In the genomic region with DNA sequence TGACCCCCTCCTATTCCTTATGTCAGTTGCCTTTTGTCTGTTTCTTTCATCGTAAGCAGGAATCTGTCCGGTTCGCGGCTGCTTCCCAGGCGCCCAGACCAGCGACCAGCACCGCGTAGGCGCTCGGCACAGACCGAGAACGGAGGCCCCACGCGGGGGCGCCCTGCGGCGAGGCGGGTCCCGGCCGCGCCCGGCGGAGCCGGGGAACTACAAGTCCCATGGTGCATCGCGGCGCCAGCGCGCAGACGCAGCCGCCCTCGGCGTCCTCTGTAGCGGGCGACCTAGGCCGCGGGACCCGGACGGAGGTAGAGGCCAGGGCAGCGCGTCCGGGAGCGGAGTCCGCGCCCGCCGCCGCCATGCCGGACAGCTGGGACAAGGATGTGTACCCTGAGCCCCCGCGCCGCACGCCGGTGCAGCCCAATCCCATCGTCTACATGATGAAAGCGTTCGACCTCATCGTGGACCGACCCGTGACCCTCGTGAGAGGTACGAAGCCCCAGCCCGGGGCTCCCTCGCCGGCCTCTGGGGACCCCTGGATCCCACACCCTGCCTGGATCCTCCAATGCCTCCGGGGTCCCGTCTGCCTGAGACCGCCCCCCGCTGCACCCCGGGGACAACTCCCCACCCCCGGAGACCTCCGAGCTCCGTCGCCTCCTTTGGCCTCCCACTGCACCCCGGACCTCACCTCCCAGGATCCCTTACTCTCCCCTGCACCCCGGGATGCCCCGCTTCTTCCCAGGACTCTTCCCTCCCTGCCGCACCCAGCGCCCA, we compare ENCODE assay signal across 8 cellular contexts. TPM values are rescaled to one million over a fixed set of nuclear protein-coding genes. Genes with fewer than 3 reads are reported as not detected.
A peak's percentile ranks its signal among the peaks of the same experiment; 100 is the strongest.
DNase-seq lines count a peak whose midpoint lies in the region; ATAC-seq and TF ChIP-seq lines count a peak whose summit lies in the region.

A gene (plus strand): TSS at position 270 of the 771 bp plus-strand sequence. CDS start 87 bp downstream, at position 357.

- peak; percentile 69 for ATAC-seq in GM19372 (IDR thresholded peaks at IDR 0.05; ENCODE audit: low read depth, unreplicated experiment)
- ATAC-seq in HG03571 (IDR thresholded peaks at IDR 0.05; ENCODE audit: unreplicated experiment) = peak; percentile 48

- H3K4me1 ChIP-seq in CD4-positive, alpha-beta memory T cell (ENCODE audit: insufficient read depth, low read length) = peaks cover 47% of the 10 kb centered on the region
- H3K4me1 ChIP-seq in endodermal cell (ENCODE audit: control insufficient read depth, insufficient read depth, low read length) = no peaks in the 10 kb centered on the region

- H3K27me3 ChIP-seq in CD4-positive, alpha-beta memory T cell (ENCODE audit: insufficient read depth, low read length) = no peaks in the 10 kb centered on the region
- no peaks in the 10 kb centered on the region for H3K27me3 ChIP-seq in endodermal cell (ENCODE audit: control insufficient read depth, insufficient read depth, low read length, poor library complexity, severe bottlenecking)

- peak within 1 kb of the TSS; percentile 88 to 94 (median 92) for H3K4me3 Mint-ChIP-seq in CD4-positive, alpha-beta memory T cell
- peak within 1 kb of the TSS; percentile 92 for H3K4me3 Mint-ChIP-seq in endodermal cell
- peak within 1 kb of the TSS; percentile 94 for H3K4me3 Mint-ChIP-seq in mesothelial cell of epicardium

- H3K27ac Mint-ChIP-seq in CD4-positive, alpha-beta memory T cell = peak within 1 kb of the TSS; percentile 86 to 99 (median 95)
- peak within 1 kb of the TSS; percentile 84 for H3K27ac Mint-ChIP-seq in endodermal cell
- H3K27ac Mint-ChIP-seq in mesothelial cell of epicardium = peak within 1 kb of the TSS; percentile 92

- H3K36me3 ChIP-seq in CD4-positive, alpha-beta memory T cell (ENCODE audit: insufficient read depth, low read length) = peaks cover 18% of the 10 kb centered on the region
- peaks cover 24% of the 10 kb centered on the region for H3K36me3 ChIP-seq in endodermal cell (ENCODE audit: control insufficient read depth, insufficient read depth, low read length)

- CTCF ChIA-PET in CD4-positive, alpha-beta memory T cell (lab: Charles Lee; ENCODE audit: partially characterized antibody) = interaction anchor here (2.6 to 3.3 kb wide), 2 partner anchors 12 to 181 kb away, joined by 10 to 18 read pairs; a partner anchor contains a TSS

- peak; percentile 84 to 90 (median 87) for DNase-seq in CD4-positive, alpha-beta memory T cell
- DNase-seq in NOMO-1 (lab: John Stamatoyannopoulos, UW; ENCODE audit: unreplicated experiment in 2 of 2) = peak; percentile 81 to 92
- peak; percentile 76 to 81 (median 81) for DNase-seq in activated CD8-positive, alpha-beta memory T cell treated with anti-CD3 and anti-CD28 coated beads for 48 hours (ENCODE audit: low read depth in 2 of 3, low spot score in 2 of 3)
- peak; percentile 95 for DNase-seq in endodermal cell
- peak; percentile 87 to 94 for DNase-seq in mesothelial cell of epicardium (ENCODE audit: low spot score in 2 of 2, unreplicated experiment in 2 of 2)
- DNase-seq in stimulated activated CD8-positive, alpha-beta memory T cell treated with anti-CD3 and anti-CD28 coated beads, Interleukin-2, amount 100 ng/mL, for 1 hour (ENCODE audit: low read depth in 2 of 2) = peak; percentile 86 to 88

- peak within 1 kb of the TSS; percentile 79 for H3K9ac ChIP-seq in endodermal cell (ENCODE audit: extremely low read depth, low read length, poor library complexity, severe bottlenecking)

- intact Hi-C loops in CD4-positive, alpha-beta memory T cell (cut with micrococcal nuclease) = loop anchor here (1.0 to 2.0 kb wide), 6 partner anchors 12 to 194 kb away; a partner anchor contains a TSS

- H3K27ac ChIP-seq in CD4-positive, alpha-beta memory T cell (ENCODE audit: low read depth, low read length) = peak within 1 kb of the TSS; percentile 78
- no peak within 1 kb of the TSS for H3K27ac ChIP-seq in endodermal cell (ENCODE audit: low read depth, low read length)

- 1% methylated on average over 32 to 79 of the region's 79 CpGs for WGBS in endodermal cell (ENCODE audit: insufficient coverage in 1 of 2, insufficient read length in 1 of 2), 2 experiments

- peaks cover 26 to 53% (median 40%) of the 10 kb centered on the region in 4 donors for H3K4me1 Mint-ChIP-seq in CD4-positive, alpha-beta memory T cell
- peaks cover 30% of the 10 kb centered on the region for H3K4me1 Mint-ChIP-seq in endodermal cell
- peaks cover 29% of the 10 kb centered on the region for H3K4me1 Mint-ChIP-seq in mesothelial cell of epicardium

- H3K36me3 Mint-ChIP-seq in CD4-positive, alpha-beta memory T cell = peaks cover 21 to 38% of the 10 kb centered on the region in 2 donors
- peaks cover 33% of the 10 kb centered on the region for H3K36me3 Mint-ChIP-seq in endodermal cell (ENCODE audit: low read depth)
- peaks cover 6% of the 10 kb centered on the region for H3K36me3 Mint-ChIP-seq in mesothelial cell of epicardium

- H3K9me3 ChIP-seq in CD4-positive, alpha-beta memory T cell (ENCODE audit: control insufficient read depth in 1 of 2, low read length in 2 of 2) = no peaks in the 10 kb centered on the region
- no peaks in the 10 kb centered on the region for H3K9me3 ChIP-seq in endodermal cell (ENCODE audit: control insufficient read depth, low read length)

- H3K27me3 Mint-ChIP-seq in CD4-positive, alpha-beta memory T cell = no peaks in the 10 kb centered on the region
- peaks cover 23% of the 10 kb centered on the region for H3K27me3 Mint-ChIP-seq in endodermal cell (ENCODE audit: insufficient read depth)
- H3K27me3 Mint-ChIP-seq in mesothelial cell of epicardium (ENCODE audit: low read depth) = no peaks in the 10 kb centered on the region

- H3K4me3 ChIP-seq in CD4-positive, alpha-beta memory T cell (ENCODE audit: low read length in 2 of 2) = peak within 1 kb of the TSS; percentile 69 to 89
- peak within 1 kb of the TSS; percentile 85 for H3K4me3 ChIP-seq in endodermal cell (ENCODE audit: low read length)

- TF ChIP-seq CTCF in endodermal cell (conservative IDR thresholded peaks at IDR 0.05) (peak; percentile 62), mesothelial cell of epicardium (IDR thresholded peaks at IDR 0.05; ENCODE audit: unreplicated experiment) (no peak)

- POLR2A ChIA-PET in CD4-positive, alpha-beta memory T cell (lab: Charles Lee; ENCODE audit: partially characterized antibody) = interaction anchor here (1.0 to 9.4 kb wide), 8 partner anchors 11 to 555 kb away, joined by 3 to 99 read pairs (median 14); a partner anchor contains a TSS

- peaks cover 0 to 4% (median 0%) of the 10 kb centered on the region in 8 donors for H3K9me3 Mint-ChIP-seq in CD4-positive, alpha-beta memory T cell
- peaks cover 5% of the 10 kb centered on the region for H3K9me3 Mint-ChIP-seq in endodermal cell
- H3K9me3 Mint-ChIP-seq in mesothelial cell of epicardium = no peaks in the 10 kb centered on the region

RNA-seq across cellular contexts. Expression of the gene that starts here (rescaled TPM):
- 10 to 100 TPM; 76.5 to 86.2 TPM for total RNA-seq in CD4-positive, alpha-beta memory T cell
- 100 to 1,000 TPM; 205 to 223 TPM for polyA plus RNA-seq in CD4-positive, alpha-beta memory T cell
- 100 to 1,000 TPM; 167 to 192 TPM for total RNA-seq in endodermal cell
- 155 TPM for polyA plus RNA-seq in endodermal cell (2013, experiment 1 of 2)
- 150 TPM for polyA plus RNA-seq in endodermal cell (2013, experiment 2 of 2)
- 92.9 to 103 TPM (median 95.0 TPM) in 3 replicates for total RNA-seq in mesothelial cell of epicardium
